ENCODE assay signal across 8 cellular contexts in genomic region chr12:11719678-11720099, GRCh38.
DNase-seq lines count a peak whose midpoint lies in the region; ATAC-seq and TF ChIP-seq lines count a peak whose summit lies in the region.

No MANE protein-coding gene starts in this region.

- H3K36me3 Mint-ChIP-seq in activated naive CD4-positive, alpha-beta T cell treated with anti-CD3 and anti-CD28 coated beads, Interleukin-2, amount 50 U/mL, for 72 hours, result peaks cover 0 to 55% of the 10 kb centered on the region in 2 donors

- intact Hi-C loops in left cardiac atrium (cut with DNase I), result loop anchor here in 1 of 2 donors (10.0 kb wide), 1 partner anchor 295 kb away; no protein-coding TSS in a partner anchor

- peak; percentile 74 to 88 for ATAC-seq in activated naive CD4-positive, alpha-beta T cell treated with anti-CD3 and anti-CD28 coated beads, Interleukin-2, amount 50 U/mL, for 72 hours
- ATAC-seq in left cardiac atrium, result peak; percentile 80 to 90
- ATAC-seq in HG02938 (IDR thresholded peaks at IDR 0.05; ENCODE audit: unreplicated experiment), result no peak
- no peak for ATAC-seq in GM21723 (IDR thresholded peaks at IDR 0.05; ENCODE audit: unreplicated experiment)

- peak overlapping the region in 1 of 2 donors; percentile 40 for H3K27ac Mint-ChIP-seq in activated naive CD4-positive, alpha-beta T cell treated with anti-CD3 and anti-CD28 coated beads, Interleukin-2, amount 50 U/mL, for 72 hours

- DNase-seq in AG10803 (ENCODE audit: low read depth) (peak; percentile 91), MV-4-11 (lab: John Stamatoyannopoulos, UW) (peak; percentile 89), left cardiac atrium (peak; percentile 74), cortex of kidney (lab: John Stamatoyannopoulos, UW) (no peak)
- no peak for DNase-seq in activated naive CD4-positive, alpha-beta T cell treated with anti-CD3 and anti-CD28 coated beads, Interleukin-2, amount 50 U/mL, for 72 hours (ENCODE audit: low spot score in 2 of 2)
- DNase-seq in stimulated activated CD4-positive, alpha-beta T cell treated with anti-CD3 and anti-CD28 coated beads, Interleukin-12 subunit alpha, Interleukin-12 subunit beta, amount 100 ng/mL, for 4 hours, result peak; percentile 28

- no peaks in the 10 kb centered on the region for H3K9me3 Mint-ChIP-seq in activated naive CD4-positive, alpha-beta T cell treated with anti-CD3 and anti-CD28 coated beads, Interleukin-2, amount 50 U/mL, for 72 hours

- no peak overlapping the region for H3K4me3 ChIP-seq in AG10803 (ENCODE audit: low read length)

- no peak for TF ChIP-seq CTCF in AG10803 (conservative IDR thresholded peaks at IDR 0.05; ENCODE audit: low read length)

Comparison
In these comparisons a context has a peak if more than half of its experiments do, and no peak if none do; other contexts are left out.
1. DNase-seq: peak in AG10803 (single experiment), MV-4-11 (single experiment), left cardiac atrium (single experiment) and stimulated activated CD4-positive, alpha-beta T cell treated with anti-CD3 and anti-CD28 coated beads, Interleukin-12 subunit alpha, Interleukin-12 subunit beta, amount 100 ng/mL, for 4 hours (single experiment); none in activated naive CD4-positive, alpha-beta T cell treated with anti-CD3 and anti-CD28 coated beads, Interleukin-2, amount 50 U/mL, for 72 hours (0 of 2) and cortex of kidney (single experiment).
2. ATAC-seq: peak in activated naive CD4-positive, alpha-beta T cell treated with anti-CD3 and anti-CD28 coated beads, Interleukin-2, amount 50 U/mL, for 72 hours (2 of 2) and left cardiac atrium (2 of 2); none in HG02938 (single experiment) and GM21723 (single experiment).